ENCODE assay signal across 24 cellular contexts in the genomic region with DNA sequence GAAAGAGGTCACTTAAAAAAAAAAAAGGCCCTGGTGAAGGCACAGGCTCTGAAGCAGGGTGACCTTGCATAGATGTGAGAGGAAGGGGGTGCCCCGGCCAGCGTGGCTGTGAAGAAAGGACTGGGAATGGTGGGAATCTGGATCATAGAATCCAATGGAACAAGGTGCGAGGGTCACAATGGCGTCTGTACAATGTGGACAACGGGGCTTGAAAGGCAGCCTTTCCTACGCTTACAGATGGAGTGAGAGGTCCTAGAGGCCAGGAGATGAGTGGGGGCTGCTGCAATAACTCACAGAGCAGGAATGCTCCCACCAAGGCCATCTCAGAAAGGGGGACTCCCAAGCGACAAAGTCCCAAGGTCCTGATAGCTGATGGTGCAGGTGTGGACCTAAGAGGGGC.
"Had no signal": no experiment of that assay in that cellular context is flagged by ENCODE, and none has a peak within 500 bp of the region (broad histone marks: within the 10 kb centered on the region; RNA-seq: fewer than 3 reads in every experiment).

No MANE protein-coding gene starts in this region.

- DNase-seq: effector CD4-positive, alpha-beta T cell; foreskin fibroblast; gastrocnemius medialis; mucosa of descending colon; naive B cell; psoas muscle; right cardiac atrium; stimulated activated CD4-positive, alpha-beta T cell treated with anti-CD3 and anti-CD28 coated beads, Interleukin-15, amount 100 ng/mL, for 24 hours; stimulated activated CD4-positive, alpha-beta T cell treated with anti-CD3 and anti-CD28 coated beads, Interleukin-2, amount 100 ng/mL, for 48 hours; stimulated activated naive B cell treated with anti-CD40 and anti-IgM and Interleukin-4, amounts not matched to agents 10 μg/mL and 1 μg/mL and 100 μg/mL, for 72 hours; uterus had no signal

- H3K9me3 Mint-ChIP-seq: memory B cell; mesothelial cell of epicardium; naive B cell; natural killer cell treated with Interleukin-12 subunit alpha and Interleukin-12 subunit beta and Interleukin-15 and Interleukin-18, amount 100 ng/mL, for 72 hours; stimulated activated naive B cell treated with anti-CD40 and anti-IgM and Interleukin-4, amounts not matched to agents 10 μg/mL and 1 μg/mL and 100 μg/mL, for 72 hours; stimulated activated naive CD8-positive, alpha-beta T cell treated with anti-CD3 and anti-CD28 coated beads, Interleukin-15, Interleukin-2, amounts not matched to agents 100 ng/mL and 50 ng/mL, for 24 hours had no signal

- H3K27ac Mint-ChIP-seq: memory B cell; mesothelial cell of epicardium; naive B cell; natural killer cell treated with Interleukin-12 subunit alpha and Interleukin-12 subunit beta and Interleukin-15 and Interleukin-18, amount 100 ng/mL, for 72 hours; neural progenitor cell; stimulated activated naive B cell treated with anti-CD40 and anti-IgM and Interleukin-4, amounts not matched to agents 10 μg/mL and 1 μg/mL and 100 μg/mL, for 72 hours; stimulated activated naive CD8-positive, alpha-beta T cell treated with anti-CD3 and anti-CD28 coated beads, Interleukin-15, Interleukin-2, amounts not matched to agents 100 ng/mL and 50 ng/mL, for 24 hours had no signal

- H3K4me3 Mint-ChIP-seq: memory B cell; mesothelial cell of epicardium; naive B cell; natural killer cell treated with Interleukin-12 subunit alpha and Interleukin-12 subunit beta and Interleukin-15 and Interleukin-18, amount 100 ng/mL, for 72 hours; neural progenitor cell; stimulated activated naive B cell treated with anti-CD40 and anti-IgM and Interleukin-4, amounts not matched to agents 10 μg/mL and 1 μg/mL and 100 μg/mL, for 72 hours; stimulated activated naive CD8-positive, alpha-beta T cell treated with anti-CD3 and anti-CD28 coated beads, Interleukin-15, Interleukin-2, amounts not matched to agents 100 ng/mL and 50 ng/mL, for 24 hours had no signal

- H3K36me3 Mint-ChIP-seq: memory B cell; mesothelial cell of epicardium; naive B cell; neural progenitor cell; stimulated activated naive B cell treated with anti-CD40 and anti-IgM and Interleukin-4, amounts not matched to agents 10 μg/mL and 1 μg/mL and 100 μg/mL, for 72 hours had no signal

- H3K4me1 ChIP-seq: gastrocnemius medialis, neural progenitor cell, psoas muscle, tibial nerve, upper lobe of right lung, uterus had no signal

- H3K36me3 ChIP-seq: gastrocnemius medialis, neural progenitor cell, upper lobe of right lung, uterus had no signal

- H3K9ac ChIP-seq: neural progenitor cell had no signal

- H3K27me3 Mint-ChIP-seq: natural killer cell treated with Interleukin-12 subunit alpha and Interleukin-12 subunit beta and Interleukin-15 and Interleukin-18, amount 100 ng/mL, for 72 hours; stimulated activated naive CD8-positive, alpha-beta T cell treated with anti-CD3 and anti-CD28 coated beads, Interleukin-15, Interleukin-2, amounts not matched to agents 100 ng/mL and 50 ng/mL, for 24 hours had no signal

- H3K9me3 ChIP-seq: gastrocnemius medialis, psoas muscle, thoracic aorta, tibial nerve, upper lobe of right lung, uterus had no signal

- H3K4me1 Mint-ChIP-seq: memory B cell; mesothelial cell of epicardium; naive B cell; stimulated activated naive B cell treated with anti-CD40 and anti-IgM and Interleukin-4, amounts not matched to agents 10 μg/mL and 1 μg/mL and 100 μg/mL, for 72 hours had no signal

- H3K4me3 ChIP-seq: dorsolateral prefrontal cortex, gastrocnemius medialis, lung, mucosa of descending colon, neural progenitor cell, psoas muscle, skin epidermis, thoracic aorta, tibial nerve, upper lobe of right lung, uterus had no signal

- H3K4me2 ChIP-seq: neural progenitor cell had no signal

- H3K27ac ChIP-seq: dorsolateral prefrontal cortex, epithelial cell of prostate, gastrocnemius medialis, neural progenitor cell, psoas muscle, skin epidermis, thoracic aorta, tibial nerve, upper lobe of right lung, uterus had no signal

- ATAC-seq: esophagus mucosa; gastrocnemius medialis; mucosa of descending colon; natural killer cell treated with Interleukin-12 subunit alpha and Interleukin-12 subunit beta and Interleukin-15 and Interleukin-18, amount 100 ng/mL, for 72 hours; psoas muscle; right cardiac atrium; stimulated activated naive B cell treated with anti-CD40 and anti-IgM and Interleukin-4, amounts not matched to agents 10 μg/mL and 1 μg/mL and 100 μg/mL, for 72 hours; upper lobe of right lung had no signal

- H2AFZ ChIP-seq: neural progenitor cell had no signal

- H3K27me3 ChIP-seq: dorsolateral prefrontal cortex, gastrocnemius medialis, neural progenitor cell, tibial nerve, upper lobe of right lung, uterus had no signal
